Comparison of ENCODE assay signal across 14 cellular contexts in genomic region chr19:18014197-18014596, GRCh38. TPM values are rescaled to one million over a fixed set of nuclear protein-coding genes. Genes with fewer than 3 reads are reported as not detected.
DNase-seq lines count a peak whose midpoint lies in the region; ATAC-seq and TF ChIP-seq lines count a peak whose summit lies in the region.
"Had no signal": no experiment of that assay in that cellular context is flagged by ENCODE, and none has a peak within 500 bp of the region (broad histone marks: within the 10 kb centered on the region; RNA-seq: fewer than 3 reads in every experiment).

No MANE protein-coding gene starts in this region.

- POLR2A ChIA-PET in activated CD4-positive, alpha-beta memory T cell treated with anti-CD3 and anti-CD28 coated beads, Interleukin-2, amount 10 ng/mL, durations not matched to agents 7 days and 5 days (lab: Charles Lee), result interaction anchor here (0.5 to 0.8 kb wide), 2 partner anchors 12 to 609 kb away, joined by 3 read pairs; partner anchors contain the start of gene BST2

- peak in 1 of 2 donors; percentile 16 for ATAC-seq in stimulated activated naive B cell treated with anti-CD40 and anti-IgM and Interleukin-4, amounts not matched to agents 10 μg/mL and 1 μg/mL and 100 μg/mL, for 72 hours (replicated peaks)
- no peak for ATAC-seq in GM19395 (IDR thresholded peaks at IDR 0.05; ENCODE audit: unreplicated experiment)
- ATAC-seq: PC-3 had no signal

- peak overlapping the region; percentile 87 for H3K27ac Mint-ChIP-seq in activated CD4-positive, alpha-beta memory T cell treated with anti-CD3 and anti-CD28 coated beads, Interleukin-2, amount 10 ng/mL, durations not matched to agents 7 days and 5 days
- H3K27ac Mint-ChIP-seq in endodermal cell, result no peak overlapping the region
- peak overlapping the region; percentile 69 for H3K27ac Mint-ChIP-seq in stimulated activated naive B cell treated with anti-CD40 and anti-IgM and Interleukin-4, amounts not matched to agents 10 μg/mL and 1 μg/mL and 100 μg/mL, for 72 hours

- H3K9me3 ChIP-seq in KOPT-K1 (ENCODE audit: insufficient read depth, low read length, poor library complexity, severe bottlenecking) (no peaks in the 10 kb centered on the region), endodermal cell (ENCODE audit: control insufficient read depth, low read length) (no peaks in the 10 kb centered on the region), hepatocyte (ENCODE audit: low read depth) (no peaks in the 10 kb centered on the region)

- 93% methylated on average over 6 of the region's 6 CpGs; no CpG with 5 or more reads in 1 of the 2 experiments for WGBS in endodermal cell (ENCODE audit: insufficient coverage in 1 of 2, insufficient read length in 1 of 2), 2 experiments
- 94% methylated on average over 6 of the region's 6 CpGs for WGBS in hepatocyte (ENCODE audit: low lambda C conversion rate, missing lambda C conversion rate)

- no peaks in the 10 kb centered on the region for H3K27me3 ChIP-seq in endodermal cell (ENCODE audit: control insufficient read depth, insufficient read depth, low read length, poor library complexity, severe bottlenecking)
- H3K27me3 ChIP-seq in hepatocyte, result no peaks in the 10 kb centered on the region
- H3K27me3 ChIP-seq: brain microvascular endothelial cell had no signal

- peaks cover 42% of the 10 kb centered on the region for H3K36me3 ChIP-seq in KOPT-K1 (ENCODE audit: insufficient read depth, low read length)
- peaks cover 9% of the 10 kb centered on the region for H3K36me3 ChIP-seq in endodermal cell (ENCODE audit: control insufficient read depth, insufficient read depth, low read length)
- H3K36me3 ChIP-seq in hepatocyte (replicated peaks; ENCODE audit: insufficient read depth, low read depth), result no peaks in the 10 kb centered on the region

- H3K4me3 ChIP-seq in endodermal cell (ENCODE audit: low read length) (no peak overlapping the region), hepatocyte (no peak overlapping the region)
- H3K4me3 ChIP-seq: lung had no signal

- no peak overlapping the region for H3K4me3 Mint-ChIP-seq in activated CD4-positive, alpha-beta memory T cell treated with anti-CD3 and anti-CD28 coated beads, Interleukin-2, amount 10 ng/mL, durations not matched to agents 7 days and 5 days
- no peak overlapping the region for H3K4me3 Mint-ChIP-seq in endodermal cell
- no peak overlapping the region for H3K4me3 Mint-ChIP-seq in stimulated activated naive B cell treated with anti-CD40 and anti-IgM and Interleukin-4, amounts not matched to agents 10 μg/mL and 1 μg/mL and 100 μg/mL, for 72 hours

- CTCF ChIA-PET in activated CD4-positive, alpha-beta memory T cell treated with anti-CD3 and anti-CD28 coated beads, Interleukin-2, amount 10 ng/mL, durations not matched to agents 7 days and 5 days (lab: Charles Lee), result interaction anchor here (0.6 to 1.9 kb wide), 2 partner anchors 31 to 116 kb away, joined by 4 to 5 read pairs; no protein-coding TSS in a partner anchor

- TF ChIP-seq CTCF in endodermal cell (conservative IDR thresholded peaks at IDR 0.05), result no peak
- TF ChIP-seq CTCF in hepatocyte (IDR thresholded peaks at IDR 0.05; ENCODE audit: poor library complexity), result no peak

- no peaks in the 10 kb centered on the region for H3K9me3 Mint-ChIP-seq in activated CD4-positive, alpha-beta memory T cell treated with anti-CD3 and anti-CD28 coated beads, Interleukin-2, amount 10 ng/mL, durations not matched to agents 7 days and 5 days
- no peaks in the 10 kb centered on the region for H3K9me3 Mint-ChIP-seq in endodermal cell
- H3K9me3 Mint-ChIP-seq in stimulated activated naive B cell treated with anti-CD40 and anti-IgM and Interleukin-4, amounts not matched to agents 10 μg/mL and 1 μg/mL and 100 μg/mL, for 72 hours, result no peaks in the 10 kb centered on the region

- H3K79me2 ChIP-seq in hepatocyte, result no peaks in the 10 kb centered on the region

- no peaks in the 10 kb centered on the region for H3K27me3 Mint-ChIP-seq in activated CD4-positive, alpha-beta memory T cell treated with anti-CD3 and anti-CD28 coated beads, Interleukin-2, amount 10 ng/mL, durations not matched to agents 7 days and 5 days
- H3K27me3 Mint-ChIP-seq in endodermal cell (ENCODE audit: insufficient read depth), result no peaks in the 10 kb centered on the region
- H3K27me3 Mint-ChIP-seq in stimulated activated naive B cell treated with anti-CD40 and anti-IgM and Interleukin-4, amounts not matched to agents 10 μg/mL and 1 μg/mL and 100 μg/mL, for 72 hours, result no peaks in the 10 kb centered on the region

- H3K9ac ChIP-seq in endodermal cell (ENCODE audit: extremely low read depth, low read length, poor library complexity, severe bottlenecking), result no peak overlapping the region

- H3K4me2 ChIP-seq in hepatocyte, result no peak overlapping the region

- H3K27ac ChIP-seq in KOPT-K1 (ENCODE audit: low read depth, low read length, poor library complexity, severe bottlenecking) (peak overlapping the region; percentile 4), endodermal cell (ENCODE audit: low read depth, low read length) (peak overlapping the region; percentile 32), hepatocyte (no peak overlapping the region)
- H3K27ac ChIP-seq: brain microvascular endothelial cell, VCaP had no signal

- DNase-seq in activated CD4-positive, alpha-beta memory T cell treated with anti-CD3 and anti-CD28 coated beads, Interleukin-2, amount 10 ng/mL, durations not matched to agents 7 days and 5 days, result no peak
- no peak for DNase-seq in endodermal cell
- no peak for DNase-seq in stimulated activated naive B cell treated with anti-CD40 and anti-IgM and Interleukin-4, amounts not matched to agents 10 μg/mL and 1 μg/mL and 100 μg/mL, for 72 hours
- no peak for DNase-seq in hepatocyte (ENCODE audit: low spot score)
- no peak for DNase-seq in NCI-H2196 treated with DMSO at 0.1 percent for 48 hours (lab: John Stamatoyannopoulos, UW; ENCODE audit: unreplicated experiment)
- DNase-seq in SK-N-DZ (ENCODE audit: low spot score), result no peak
- DNase-seq: brain microvascular endothelial cell, DMS79 treated with DMSO at 0.1 percent for 48 hours, NCI-H2171, PC-3 had no signal

- peaks cover 43% of the 10 kb centered on the region for H3K4me1 Mint-ChIP-seq in activated CD4-positive, alpha-beta memory T cell treated with anti-CD3 and anti-CD28 coated beads, Interleukin-2, amount 10 ng/mL, durations not matched to agents 7 days and 5 days
- H3K4me1 Mint-ChIP-seq in endodermal cell, result no peaks in the 10 kb centered on the region
- H3K4me1 Mint-ChIP-seq in stimulated activated naive B cell treated with anti-CD40 and anti-IgM and Interleukin-4, amounts not matched to agents 10 μg/mL and 1 μg/mL and 100 μg/mL, for 72 hours, result peaks cover 33 to 60% of the 10 kb centered on the region in 2 donors

- no peaks in the 10 kb centered on the region for H3K9me2 ChIP-seq in hepatocyte (replicated peaks; ENCODE audit: insufficient read depth)

- peaks cover 38% of the 10 kb centered on the region for H3K36me3 Mint-ChIP-seq in activated CD4-positive, alpha-beta memory T cell treated with anti-CD3 and anti-CD28 coated beads, Interleukin-2, amount 10 ng/mL, durations not matched to agents 7 days and 5 days (ENCODE audit: low read depth)
- peaks cover 23% of the 10 kb centered on the region for H3K36me3 Mint-ChIP-seq in endodermal cell (ENCODE audit: low read depth)
- peaks cover 40% of the 10 kb centered on the region in 2 donors for H3K36me3 Mint-ChIP-seq in stimulated activated naive B cell treated with anti-CD40 and anti-IgM and Interleukin-4, amounts not matched to agents 10 μg/mL and 1 μg/mL and 100 μg/mL, for 72 hours

- H4K20me1 ChIP-seq in hepatocyte (ENCODE audit: insufficient read depth, poor library complexity, severe bottlenecking), result no peaks in the 10 kb centered on the region

- no peaks in the 10 kb centered on the region for H3K4me1 ChIP-seq in endodermal cell (ENCODE audit: control insufficient read depth, insufficient read depth, low read length)
- no peaks in the 10 kb centered on the region for H3K4me1 ChIP-seq in hepatocyte (ENCODE audit: insufficient read depth)

- H2AFZ ChIP-seq in hepatocyte, result no peak overlapping the region

RNA-seq across cellular contexts. Expression of gene ARRDC2, which starts 6.2 kb away (rescaled TPM):
- 10 to 100 TPM; 60.7 to 62.0 TPM for total RNA-seq in activated CD4-positive, alpha-beta memory T cell treated with anti-CD3 and anti-CD28 coated beads, Interleukin-2, amount 10 ng/mL, durations not matched to agents 7 days and 5 days
- total RNA-seq in endodermal cell (1 to 10 TPM; 6.8 to 7.0 TPM), hepatocyte (4.5 and 5.5 TPM in 2 replicates)
- polyA plus RNA-seq in endodermal cell (2013, experiment 1 of 2), result 3.3 TPM
- polyA plus RNA-seq in endodermal cell (2013, experiment 2 of 2), result 2.4 TPM
- polyA plus RNA-seq in hepatocyte, result 3.9 and 7.4 TPM in 2 replicates
- polyA plus RNA-seq in SK-N-DZ (2014; cell fraction: cytosol; rRNA removed), result 3.1 and 3.6 TPM in 2 replicates
- 3.2 and 18.3 TPM in 2 replicates for polyA plus RNA-seq in SK-N-DZ (2014; cell fraction: nucleus; rRNA removed)

RNA-seq across cellular contexts. Expression of gene KCNN1, which starts 47.3 kb away (rescaled TPM):
- total RNA-seq in activated CD4-positive, alpha-beta memory T cell treated with anti-CD3 and anti-CD28 coated beads, Interleukin-2, amount 10 ng/mL, durations not matched to agents 7 days and 5 days, result not detected
- total RNA-seq in endodermal cell (1 to 10 TPM; 5.8 to 8.2 TPM), hepatocyte (2.4 and 3.3 TPM in 2 replicates)
- 13.1 TPM for polyA plus RNA-seq in endodermal cell (2013, experiment 1 of 2)
- 11.3 TPM for polyA plus RNA-seq in endodermal cell (2013, experiment 2 of 2)
- polyA plus RNA-seq in hepatocyte, result 3.2 and 3.3 TPM in 2 replicates
- polyA plus RNA-seq in SK-N-DZ (2014; cell fraction: cytosol; rRNA removed), result 12.7 and 14.1 TPM in 2 replicates
- 10.7 and 17.0 TPM in 2 replicates for polyA plus RNA-seq in SK-N-DZ (2014; cell fraction: nucleus; rRNA removed)
- total RNA-seq: PC-3 had no signal
